ENCODE assay signal across 11 cellular contexts in genomic region chr1:37752583-37753471, GRCh38. TPM values are rescaled to one million over a fixed set of nuclear protein-coding genes. Genes with fewer than 3 reads are reported as not detected.
DNase-seq lines count a peak whose midpoint lies in the region; ATAC-seq and TF ChIP-seq lines count a peak whose summit lies in the region.
"Had no signal": no experiment of that assay in that cellular context is flagged by ENCODE, and none has a peak within 500 bp of the region (broad histone marks: within the 10 kb centered on the region; RNA-seq: fewer than 3 reads in every experiment).

No MANE protein-coding gene starts in this region.

- peak overlapping the region; percentile 73 for H3K4me2 ChIP-seq in hepatocyte

- H2AFZ ChIP-seq in hepatocyte, result no peak overlapping the region

- H3K36me3 ChIP-seq in MG63, result no peaks in the 10 kb centered on the region
- H3K36me3 ChIP-seq in hepatocyte (replicated peaks; ENCODE audit: insufficient read depth, low read depth), result no peaks in the 10 kb centered on the region
- H3K36me3 ChIP-seq: neutrophil, SJSA1 had no signal

- no peak overlapping the region for H3K4me3 ChIP-seq in MG63
- no peak overlapping the region for H3K4me3 ChIP-seq in hepatocyte
- H3K4me3 ChIP-seq: SJSA1 had no signal

- no peaks in the 10 kb centered on the region; the same call in 1 of the 2 replicates for H3K9me3 ChIP-seq in MG63
- H3K9me3 ChIP-seq in hepatocyte (ENCODE audit: low read depth), result no peaks in the 10 kb centered on the region
- H3K9me3 ChIP-seq: neutrophil, SJSA1 had no signal

- H4K20me1 ChIP-seq in hepatocyte (ENCODE audit: insufficient read depth, poor library complexity, severe bottlenecking), result no peaks in the 10 kb centered on the region

- no peak for TF ChIP-seq CTCF in hepatocyte (IDR thresholded peaks at IDR 0.05; ENCODE audit: poor library complexity)

- H3K27me3 ChIP-seq in MG63 (peaks cover 31% of the 10 kb centered on the region), hepatocyte (peaks cover 70% of the 10 kb centered on the region)

- no peaks in the 10 kb centered on the region for H3K9me2 ChIP-seq in hepatocyte (replicated peaks; ENCODE audit: insufficient read depth)

- 6% methylated on average over 27 of the region's 105 CpGs for WGBS in hepatocyte (ENCODE audit: low lambda C conversion rate, missing lambda C conversion rate)

- no peaks in the 10 kb centered on the region for H3K79me2 ChIP-seq in hepatocyte

- H3K4me1 ChIP-seq in hepatocyte (ENCODE audit: insufficient read depth), result no peaks in the 10 kb centered on the region
- H3K4me1 ChIP-seq: SJSA1 had no signal

- peak; percentile 35 to 80 (median 79) for DNase-seq in NCI-H1417 (lab: John Stamatoyannopoulos, UW)
- no peak for DNase-seq in NCI-H1417 treated with DMSO at 0.1 percent for 48 hours (lab: John Stamatoyannopoulos, UW)
- peak; percentile 27 for DNase-seq in MG63
- DNase-seq in activated naive CD4-positive, alpha-beta T cell treated with anti-CD3 and anti-CD28 coated beads, Interleukin-2, amount 50 U/mL, for 16 hours, result peak; percentile 23
- peak; percentile 75 for DNase-seq in hepatocyte (ENCODE audit: low spot score)
- peak; percentile 67 for DNase-seq in stimulated activated CD8-positive, alpha-beta memory T cell treated with anti-CD3 and anti-CD28 coated beads, Interleukin-4, amount 100 ng/mL, for 48 hours

- H3K27ac ChIP-seq in hepatocyte, result no peak overlapping the region
- H3K27ac ChIP-seq: neutrophil, SJSA1 had no signal

- ATAC-seq in HG03025 (IDR thresholded peaks at IDR 0.05; ENCODE audit: low FRiP score, unreplicated experiment), result no peak
- no peak for ATAC-seq in HG02973 (IDR thresholded peaks at IDR 0.05; ENCODE audit: unreplicated experiment)

RNA-seq across cellular contexts. Expression of gene EPHA10, which starts 12.1 kb away (rescaled TPM):
- total RNA-seq in MG63 (2014; rRNA removed; shearing (Covaris generic); ENCODE audit: low replicate concordance), result not detected in 2 replicates
- 0.84 and 1.5 TPM in 2 replicates for total RNA-seq in hepatocyte
- polyA plus RNA-seq in hepatocyte, result 0.79 and 1.3 TPM in 2 replicates
- total RNA-seq: SJSA1 had no signal
- polyA plus RNA-seq: AG04450 had no signal

RNA-seq across cellular contexts. Expression of gene MANEAL, which starts 40.8 kb away (rescaled TPM):
- total RNA-seq in MG63 (2014; rRNA removed; shearing (Covaris generic); ENCODE audit: low replicate concordance), result 8.8 and 15.0 TPM in 2 replicates
- 2.3 and 2.7 TPM in 2 replicates for total RNA-seq in hepatocyte
- polyA plus RNA-seq in hepatocyte, result 2.3 and 3.5 TPM in 2 replicates

RNA-seq across cellular contexts. Expression of gene C1orf122, which starts 54.8 kb away (rescaled TPM):
- total RNA-seq in MG63 (2014; rRNA removed; shearing (Covaris generic); ENCODE audit: low replicate concordance), result 22.3 and 68.2 TPM in 2 replicates
- 63.8 and 78.3 TPM in 2 replicates for total RNA-seq in hepatocyte
- polyA plus RNA-seq in hepatocyte, result 166 and 186 TPM in 2 replicates

RNA-seq across cellular contexts. Expression of gene YRDC, which starts 55.2 kb away (rescaled TPM):
- total RNA-seq in MG63 (2014; rRNA removed; shearing (Covaris generic); ENCODE audit: low replicate concordance), result 34.7 and 37.8 TPM in 2 replicates
- total RNA-seq in hepatocyte, result 24.1 and 26.5 TPM in 2 replicates
- 33.8 and 37.4 TPM in 2 replicates for polyA plus RNA-seq in hepatocyte
